ENCODE assay signal across 13 cellular contexts in the genomic region with DNA sequence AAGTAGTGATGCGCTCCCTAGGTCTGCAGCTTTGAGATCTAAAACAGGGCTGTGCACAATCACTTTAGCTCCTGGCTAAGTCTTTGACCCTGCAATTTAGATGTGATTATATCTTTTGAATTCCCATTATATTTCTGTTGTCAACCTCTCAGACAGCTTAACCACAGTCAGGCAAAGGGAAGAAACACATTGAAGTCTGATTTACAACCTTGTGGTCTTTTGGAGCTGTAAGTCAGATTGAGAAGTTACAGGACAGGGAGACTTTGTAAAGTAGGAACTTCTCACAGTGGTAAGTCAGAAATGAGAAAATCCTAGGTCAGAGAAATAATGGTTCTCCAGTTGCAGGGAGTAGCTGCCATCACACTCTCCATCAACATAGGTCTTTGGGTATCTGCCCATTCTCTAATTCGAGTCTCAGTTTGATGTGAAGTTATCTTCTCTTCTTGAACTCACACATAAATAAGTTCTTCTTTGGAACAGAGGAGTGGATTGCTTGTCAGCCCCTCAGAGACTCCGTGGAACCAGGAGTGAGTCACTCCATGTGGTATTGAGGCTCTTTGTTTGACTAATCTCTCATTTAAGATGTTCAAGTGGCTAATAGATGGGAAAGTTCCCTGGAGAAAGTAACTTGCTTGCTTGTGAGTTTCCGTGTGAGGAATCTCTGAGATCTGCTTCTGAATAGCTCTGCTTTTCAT. TPM values are rescaled to one million over a fixed set of nuclear protein-coding genes. Genes with fewer than 3 reads are reported as not detected.
DNase-seq lines count a peak whose midpoint lies in the region; ATAC-seq and TF ChIP-seq lines count a peak whose summit lies in the region.
"Had no signal": no experiment of that assay in that cellular context is flagged by ENCODE, and none has a peak within 500 bp of the region (broad histone marks: within the 10 kb centered on the region; RNA-seq: fewer than 3 reads in every experiment).

No MANE protein-coding gene starts in this region.

- H3K4me1 ChIP-seq in SJSA1 (replicated peaks) (peaks cover 25% of the 10 kb centered on the region), fibroblast of lung (ENCODE audit: control insufficient read depth, extremely low read depth, insufficient read depth, low read length) (no peaks in the 10 kb centered on the region), Peyer's patch (no peaks in the 10 kb centered on the region)

- no peaks in the 10 kb centered on the region for H3K36me3 ChIP-seq in SJSA1
- no peaks in the 10 kb centered on the region for H3K36me3 ChIP-seq in fibroblast of lung (ENCODE audit: control insufficient read depth, insufficient read depth, low read length)
- no peaks in the 10 kb centered on the region for H3K36me3 ChIP-seq in Peyer's patch

- ATAC-seq in stimulated activated effector memory CD8-positive, alpha-beta T cell treated with anti-CD3 and anti-CD28 coated beads, Interleukin-12 subunit alpha, Interleukin-12 subunit beta, amount 100 ng/mL, for 72 hours, result peak; percentile 96
- ATAC-seq in HG03095 (IDR thresholded peaks at IDR 0.05; ENCODE audit: unreplicated experiment), result no peak

- peaks cover 30% of the 10 kb centered on the region for H3K4me1 Mint-ChIP-seq in activated T-cell treated with anti-CD3 and anti-CD28 coated beads, Interleukin-2, amount 50 U/mL, for 24 hours (ENCODE audit: low read depth)
- peaks cover 28% of the 10 kb centered on the region for H3K4me1 Mint-ChIP-seq in stimulated activated effector memory CD8-positive, alpha-beta T cell treated with anti-CD3 and anti-CD28 coated beads, Interleukin-12 subunit alpha, Interleukin-12 subunit beta, amount 100 ng/mL, for 72 hours

- no peaks in the 10 kb centered on the region for H3K36me3 Mint-ChIP-seq in activated T-cell treated with anti-CD3 and anti-CD28 coated beads, Interleukin-2, amount 50 U/mL, for 24 hours (ENCODE audit: low read depth)
- no peaks in the 10 kb centered on the region for H3K36me3 Mint-ChIP-seq in stimulated activated effector memory CD8-positive, alpha-beta T cell treated with anti-CD3 and anti-CD28 coated beads, Interleukin-12 subunit alpha, Interleukin-12 subunit beta, amount 100 ng/mL, for 72 hours

- TF ChIP-seq CTCF in fibroblast of lung (conservative IDR thresholded peaks at IDR 0.05 in 1 of 2, IDR thresholded peaks at IDR 0.05 in 1 of 2; ENCODE audit: low read depth in 1 of 2, low read length in 2 of 2) (no peak), Peyer's patch (IDR thresholded peaks at IDR 0.05) (no peak)

- H3K4me3 ChIP-seq in SJSA1, result no peak overlapping the region
- no peak overlapping the region for H3K4me3 ChIP-seq in fibroblast of lung (replicated peaks in 1 of 4; ENCODE audit: control extremely low read depth in 1 of 4, insufficient read depth in 1 of 4, low read depth in 3 of 4, low read length in 4 of 4)
- H3K4me3 ChIP-seq in Peyer's patch, result no peak overlapping the region

- DNase-seq in activated T-cell treated with anti-CD3 and anti-CD28 coated beads, Interleukin-2, amount 50 U/mL, for 24 hours, result no peak
- DNase-seq in activated T-cell treated with anti-CD3 and anti-CD28 coated beads for 4 hours, result no peak
- DNase-seq in SJSA1 (ENCODE audit: low read depth in 1 of 2, low spot score in 2 of 2), result peak; percentile 57 to 73
- peak; percentile 73 to 93 for DNase-seq in fibroblast of lung (ENCODE audit: low read depth in 2 of 2)
- DNase-seq in stimulated activated effector memory CD8-positive, alpha-beta T cell treated with anti-CD3 and anti-CD28 coated beads, Interleukin-12 subunit alpha, Interleukin-12 subunit beta, amount 100 ng/mL, for 72 hours (ENCODE audit: low spot score in 2 of 2), result no peak
- DNase-seq in SHP77 (lab: John Stamatoyannopoulos, UW), result no peak
- no peak for DNase-seq in Peyer's patch
- DNase-seq: GOT3, NCI-H510A, posterior cingulate gyrus, T-helper 9 cell had no signal

- H4K20me1 ChIP-seq in fibroblast of lung (ENCODE audit: control insufficient read depth, extremely low read depth, insufficient read depth, low read length), result no peaks in the 10 kb centered on the region

- no peak for TF ChIP-seq POLR2A in Peyer's patch (IDR thresholded peaks at IDR 0.05)

- peak overlapping the region; percentile 35 for H3K27ac Mint-ChIP-seq in activated T-cell treated with anti-CD3 and anti-CD28 coated beads, Interleukin-2, amount 50 U/mL, for 24 hours
- peak overlapping the region; percentile 23 for H3K27ac Mint-ChIP-seq in stimulated activated effector memory CD8-positive, alpha-beta T cell treated with anti-CD3 and anti-CD28 coated beads, Interleukin-12 subunit alpha, Interleukin-12 subunit beta, amount 100 ng/mL, for 72 hours

- no peak overlapping the region for H2AFZ ChIP-seq in fibroblast of lung (ENCODE audit: low read length)

- H3K27ac ChIP-seq in SJSA1, result peak overlapping the region; percentile 18
- no peak overlapping the region for H3K27ac ChIP-seq in fibroblast of lung (ENCODE audit: insufficient read depth, low read length)
- no peak overlapping the region for H3K27ac ChIP-seq in Peyer's patch
- H3K27ac ChIP-seq: C4-2B had no signal

- H3K9ac ChIP-seq in fibroblast of lung (ENCODE audit: insufficient read depth, low read length), result no peak overlapping the region

- H3K9me3 Mint-ChIP-seq in activated T-cell treated with anti-CD3 and anti-CD28 coated beads, Interleukin-2, amount 50 U/mL, for 24 hours, result peaks cover 20% of the 10 kb centered on the region
- H3K9me3 Mint-ChIP-seq in stimulated activated effector memory CD8-positive, alpha-beta T cell treated with anti-CD3 and anti-CD28 coated beads, Interleukin-12 subunit alpha, Interleukin-12 subunit beta, amount 100 ng/mL, for 72 hours, result peaks cover 5% of the 10 kb centered on the region

- H3K9me3 ChIP-seq in SJSA1 (replicated peaks) (no peaks in the 10 kb centered on the region), fibroblast of lung (ENCODE audit: control insufficient read depth, insufficient read depth, low read depth, low read length) (no peaks in the 10 kb centered on the region), Peyer's patch (no peaks in the 10 kb centered on the region)

- H3K27me3 Mint-ChIP-seq in activated T-cell treated with anti-CD3 and anti-CD28 coated beads, Interleukin-2, amount 50 U/mL, for 24 hours, result no peaks in the 10 kb centered on the region

- H3K27me3 ChIP-seq in SJSA1 (replicated peaks), result no peaks in the 10 kb centered on the region
- no peaks in the 10 kb centered on the region for H3K27me3 ChIP-seq in fibroblast of lung (ENCODE audit: control insufficient read depth, insufficient read depth, low read length)
- H3K27me3 ChIP-seq in Peyer's patch, result no peaks in the 10 kb centered on the region

- H3K79me2 ChIP-seq in fibroblast of lung (ENCODE audit: control insufficient read depth, insufficient read depth, low read length), result no peaks in the 10 kb centered on the region

- no peak overlapping the region for H3K4me3 Mint-ChIP-seq in activated T-cell treated with anti-CD3 and anti-CD28 coated beads, Interleukin-2, amount 50 U/mL, for 24 hours
- H3K4me3 Mint-ChIP-seq in stimulated activated effector memory CD8-positive, alpha-beta T cell treated with anti-CD3 and anti-CD28 coated beads, Interleukin-12 subunit alpha, Interleukin-12 subunit beta, amount 100 ng/mL, for 72 hours, result peak overlapping the region; percentile 31

- H3K4me2 ChIP-seq in fibroblast of lung (ENCODE audit: extremely low read depth, insufficient read depth, low read length), result no peak overlapping the region

RNA-seq across cellular contexts. Expression of gene SGK1, which starts 35.0 kb away (rescaled TPM):
- total RNA-seq in SJSA1 (2014; rRNA removed; shearing (Covaris generic)), result 50.2 and 53.9 TPM in 2 replicates
- total RNA-seq in fibroblast of lung (60.4 and 132 TPM in 2 replicates), Peyer's patch (1,000 to 10,000 TPM in 2 of 4 donors, 100 to 1,000 TPM in 2; 172 to 1,533 (median 978) TPM)
- 137 and 154 TPM in 2 replicates for polyA plus RNA-seq in fibroblast of lung
- 81.3 and 102 TPM in 2 replicates for polyA plus RNA-seq in fibroblast of lung (2012)
- polyA minus RNA-seq in fibroblast of lung (ENCODE audit: low replicate concordance), result 213 and 223 TPM in 2 replicates

Comparison
In these comparisons a context has a peak if more than half of its experiments do, and no peak if none do; other contexts are left out.
1. DNase-seq: peak in SJSA1 (2 of 2) and fibroblast of lung (2 of 2); none in activated T-cell treated with anti-CD3 and anti-CD28 coated beads, Interleukin-2, amount 50 U/mL, for 24 hours (single experiment), activated T-cell treated with anti-CD3 and anti-CD28 coated beads for 4 hours (single experiment), stimulated activated effector memory CD8-positive, alpha-beta T cell treated with anti-CD3 and anti-CD28 coated beads, Interleukin-12 subunit alpha, Interleukin-12 subunit beta, amount 100 ng/mL, for 72 hours (0 of 2), SHP77 (0 of 2) and Peyer's patch (0 of 3).